18 cellular contexts compared by ENCODE assay signal in the genomic region with DNA sequence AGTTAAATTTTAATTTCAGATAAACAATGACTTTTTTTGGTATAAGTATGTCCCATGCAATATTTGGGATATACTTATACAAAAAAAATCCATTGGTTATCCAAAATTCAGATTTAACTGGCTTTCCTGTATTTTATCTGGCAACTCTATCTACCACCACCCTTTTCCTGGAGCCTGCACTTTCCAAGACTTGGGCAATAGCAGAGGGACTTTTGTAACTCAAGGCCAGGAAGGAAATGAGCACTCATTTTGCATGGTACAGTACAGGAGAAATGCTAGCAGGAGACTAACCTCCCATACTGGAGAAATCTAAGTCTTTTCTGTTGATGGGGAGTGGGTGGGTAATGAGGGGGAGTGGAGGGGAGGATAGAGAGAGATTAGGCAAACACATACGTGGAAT. TPM values are rescaled to one million over a fixed set of nuclear protein-coding genes. Genes with fewer than 3 reads are reported as not detected.
DNase-seq lines count a peak whose midpoint lies in the region; ATAC-seq and TF ChIP-seq lines count a peak whose summit lies in the region.
"Had no signal": no experiment of that assay in that cellular context is flagged by ENCODE, and none has a peak within 500 bp of the region (broad histone marks: within the 10 kb centered on the region; RNA-seq: fewer than 3 reads in every experiment).

No MANE protein-coding gene starts in this region.

- no peaks in the 10 kb centered on the region for H3K36me3 Mint-ChIP-seq in T-helper 17 cell (ENCODE audit: low read depth)

- no peak for TF ChIP-seq CTCF in gastrocnemius medialis (IDR thresholded peaks at IDR 0.05 in 4 of 5, conservative IDR thresholded peaks at IDR 0.05 in 1 of 5)

- no peak overlapping the region for H3K9ac ChIP-seq in GM23248
- H3K9ac ChIP-seq in adipocyte (ENCODE audit: low read length), result no peak overlapping the region

- peaks cover 9% of the 10 kb centered on the region for H3K27me3 Mint-ChIP-seq in T-helper 17 cell

- peaks cover 5% of the 10 kb centered on the region for H3K4me1 Mint-ChIP-seq in T-helper 17 cell

- H3F3A ChIP-seq in GM23248 (ENCODE audit: insufficient read depth), result 0 out of 2 replicates have a peak, but pooled peaks cover 10% of the 10 kb centered on the region

- H3K4me3 Mint-ChIP-seq in T-helper 17 cell, result no peak overlapping the region

- H3K9me3 ChIP-seq in GM23248 (ENCODE audit: low read depth) (no peaks in the 10 kb centered on the region), adipocyte (ENCODE audit: control insufficient read depth, low read length) (peaks cover 5% of the 10 kb centered on the region), gastrocnemius medialis (no peaks in the 10 kb centered on the region), T-helper 17 cell (ENCODE audit: control insufficient read depth, low read length, poor library complexity, severe bottlenecking) (no peaks in the 10 kb centered on the region)

- no peak for TF ChIP-seq POLR2A in gastrocnemius medialis (IDR thresholded peaks at IDR 0.05)

- H3K27ac ChIP-seq in GM23248, result no peak overlapping the region
- H3K27ac ChIP-seq in gastrocnemius medialis, result no peak overlapping the region
- H3K27ac ChIP-seq: RWPE1, SK-N-MC had no signal

- no peak overlapping the region for H2AFZ ChIP-seq in GM23248

- H3K79me2 ChIP-seq in GM23248 (ENCODE audit: insufficient read depth), result no peaks in the 10 kb centered on the region

- 56% methylated on average over 1 of the region's 1 CpG; no CpG with 5 or more reads in 1 of the 2 experiments for WGBS in GM23248 (ENCODE audit: low coverage in 1 of 2, low lambda C conversion rate in 2 of 2, missing lambda C conversion rate in 2 of 2), 2 experiments

- no peak overlapping the region for H3K27ac Mint-ChIP-seq in T-helper 17 cell

- no peaks in the 10 kb centered on the region for H4K20me1 ChIP-seq in GM23248 (ENCODE audit: insufficient read depth)

- H3K27me3 ChIP-seq in GM23248 (replicated peaks; ENCODE audit: insufficient read depth) (no peaks in the 10 kb centered on the region), adipocyte (replicated peaks; ENCODE audit: control insufficient read depth, insufficient read depth, low read length) (peaks cover 3% of the 10 kb centered on the region), gastrocnemius medialis (no peaks in the 10 kb centered on the region)

- ATAC-seq in gastrocnemius medialis (peak; percentile 40 to 70), T-helper 17 cell (no peak), GM21515 (IDR thresholded peaks at IDR 0.05; ENCODE audit: unreplicated experiment) (no peak)
- ATAC-seq: Panc1 had no signal

- H3K4me3 ChIP-seq in GM23248, result no peak overlapping the region
- H3K4me3 ChIP-seq in adipocyte (ENCODE audit: low read length), result no peak overlapping the region
- H3K4me3 ChIP-seq in gastrocnemius medialis, result no peak overlapping the region
- H3K4me3 ChIP-seq: SK-N-MC had no signal

- H3K36me3 ChIP-seq in GM23248 (ENCODE audit: low read depth), result no peaks in the 10 kb centered on the region
- H3K36me3 ChIP-seq in adipocyte (ENCODE audit: control insufficient read depth, insufficient read depth, low read length, severe bottlenecking), result no peaks in the 10 kb centered on the region
- H3K36me3 ChIP-seq in gastrocnemius medialis, result no peaks in the 10 kb centered on the region

- H3K4me1 ChIP-seq in GM23248 (ENCODE audit: insufficient read depth), result peaks cover 37% of the 10 kb centered on the region
- H3K4me1 ChIP-seq in adipocyte (ENCODE audit: control insufficient read depth, insufficient read depth, low read length), result peaks cover 10% of the 10 kb centered on the region
- peaks cover 5% of the 10 kb centered on the region in 2 donors for H3K4me1 ChIP-seq in gastrocnemius medialis

- in situ Hi-C loops in GM23248 (cut with MboI), result no loop called here
- in situ Hi-C loops in gastrocnemius medialis (cut with MboI; ENCODE audit: low sequenced_read_pairs in 4 of 4), result no loop called here

- no peak overlapping the region for H3K4me2 ChIP-seq in GM23248 (ENCODE audit: unreplicated experiment)

- peak; percentile 26 for DNase-seq in GM23248
- peak; percentile 44 for DNase-seq in adipocyte (ENCODE audit: low read depth)
- peak; percentile 39 for DNase-seq in fibroblast of peridontal ligament (ENCODE audit: extremely low read depth)
- no peak for DNase-seq in gastrocnemius medialis
- DNase-seq in T-helper 17 cell, result no peak
- no peak for DNase-seq in retina
- DNase-seq: H7, KG1, NCI-H1417, NCI-H1694, NCI-H2029 treated with DMSO at 0.1 percent for 48 hours, NCI-H526 treated with DMSO at 0.1 percent for 48 hours, SIG-M5 had no signal

- intact Hi-C loops in gastrocnemius medialis (cut with DNase I; ENCODE audit: low total_unique reads), result loop anchor here (2.0 kb wide), 1 partner anchor 41 kb away; no protein-coding TSS in a partner anchor

- no peaks in the 10 kb centered on the region for H3K9me2 ChIP-seq in GM23248 (ENCODE audit: insufficient read depth)

RNA-seq across cellular contexts. Expression of gene PLAC1, which starts 37.7 kb away (rescaled TPM):
- 0.63 TPM in 1 of 2 replicates, not detected in the other for total RNA-seq in GM23248 (2014; rRNA removed; shearing (Covaris generic))
- not detected in 2 replicates for polyA plus RNA-seq in GM23248 (2016; fragmentation: Nextera tagmentation; extraction: Ambion mirVana)
- total RNA-seq in gastrocnemius medialis (not detected), T-helper 17 cell (not detected)
- total RNA-seq: T-helper 1 cell treated with Interleukin-12 subunit alpha and Interleukin-12 subunit beta and Interleukin-4 antibody, amounts not matched to agents 30 ng/mL and 1 ng/mL, for 36 hours had no signal

Comparison
In these comparisons a context has a peak if more than half of its experiments do, and no peak if none do; other contexts are left out.
1. DNase-seq: peak in GM23248 (single experiment), adipocyte (single experiment) and fibroblast of peridontal ligament (single experiment); none in gastrocnemius medialis (0 of 2), T-helper 17 cell (0 of 3) and retina (single experiment).
2. ATAC-seq: peak in gastrocnemius medialis (2 of 2); none in T-helper 17 cell (single experiment) and GM21515 (single experiment).